In the genomic region with DNA sequence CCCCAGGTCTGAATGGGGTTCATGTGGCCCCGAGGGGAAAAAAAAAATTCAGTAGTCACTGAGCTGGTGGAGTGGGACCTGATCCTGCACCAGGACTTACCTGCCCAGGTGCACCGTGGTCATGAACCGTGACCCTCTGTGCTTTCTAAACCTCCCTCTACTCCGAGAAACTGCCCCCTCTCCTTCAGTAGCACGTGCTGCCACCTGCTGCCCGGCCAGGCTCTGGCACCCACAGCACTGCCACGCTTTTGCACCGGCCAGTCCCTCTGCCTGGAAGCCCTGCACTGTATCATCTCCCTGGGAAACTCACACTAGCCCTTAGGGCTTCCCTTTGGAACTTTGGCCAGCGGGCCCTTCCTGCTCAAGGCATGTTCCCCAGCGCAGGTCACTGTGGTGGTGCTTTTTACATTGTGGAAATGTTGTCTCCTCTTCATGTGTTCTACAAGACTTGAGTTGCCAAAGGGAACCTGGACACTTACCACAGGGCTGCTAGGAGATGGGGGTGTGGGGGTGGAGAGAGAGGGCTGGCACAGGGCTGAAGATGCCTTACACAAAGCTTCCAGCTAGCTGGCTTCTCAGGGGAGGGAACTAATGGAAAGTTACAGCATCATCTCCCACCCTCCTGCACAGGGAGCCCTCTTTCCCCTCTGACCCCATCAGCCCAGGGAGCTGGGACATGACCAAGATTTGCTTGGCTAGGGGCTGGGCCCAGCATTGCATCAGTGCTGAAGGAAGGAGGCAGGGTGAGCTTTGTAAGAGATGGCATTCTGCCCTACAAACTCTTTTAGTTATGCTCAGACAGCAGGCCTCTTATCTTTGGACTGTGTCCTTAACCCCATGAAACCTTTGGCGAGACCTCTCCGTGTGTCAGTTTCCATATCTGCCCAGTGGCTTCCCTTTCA, we compare ENCODE assay signal across 8 cellular contexts. TPM values are rescaled to one million over a fixed set of nuclear protein-coding genes. Genes with fewer than 3 reads are reported as not detected.
DNase-seq lines count a peak whose midpoint lies in the region; ATAC-seq and TF ChIP-seq lines count a peak whose summit lies in the region.

No MANE protein-coding gene starts in this region.

- H3F3A ChIP-seq in SK-N-SH (replicated peaks; ENCODE audit: insufficient read depth) = no peaks in the 10 kb centered on the region

- CTCF ChIA-PET in SK-N-SH (lab: Yijun Ruan, JAX) = interaction anchor here (0.7 to 9.2 kb wide), 26 partner anchors 9 to 1495 kb away, joined by 3 to 90 read pairs (median 4); no protein-coding TSS in a partner anchor

- TF ChIP-seq CTCF in SK-N-SH (IDR thresholded peaks at IDR 0.05) (peak; percentile 42), hepatocyte (IDR thresholded peaks at IDR 0.05; ENCODE audit: poor library complexity) (peak; percentile 47), spleen (IDR thresholded peaks at IDR 0.05 in 8 of 11, conservative IDR thresholded peaks at IDR 0.05 in 3 of 11) (peak in 4 of 11 experiments; percentile 13 to 40 (median 36))

- 14% methylated on average over 5 of the region's 12 CpGs for WGBS in SK-N-SH (ENCODE audit: low lambda C conversion rate)
- 28% methylated on average over 12 of the region's 12 CpGs for WGBS in hepatocyte (ENCODE audit: low lambda C conversion rate, missing lambda C conversion rate)
- WGBS in spleen, 5 donors = 23 to 29% (median 26%) methylated on average over 12 of the region's 12 CpGs

- in situ Hi-C loops in HAP-1 (cut with MboI; ENCODE audit: low sequenced_read_pairs) = loop anchor here (25.0 kb wide), 2 partner anchors 1230 to 1455 kb away; no protein-coding TSS in a partner anchor

- no peaks in the 10 kb centered on the region for H3K9me3 ChIP-seq in HAP-1
- no peaks in the 10 kb centered on the region for H3K9me3 ChIP-seq in SK-N-SH
- H3K9me3 ChIP-seq in hepatocyte (ENCODE audit: low read depth) = no peaks in the 10 kb centered on the region
- no peaks in the 10 kb centered on the region for H3K9me3 ChIP-seq in spleen

- no peak for ATAC-seq in stimulated activated memory B cell treated with anti-CD40 and anti-IgM and Interleukin-4, amounts not matched to agents 10 μg/mL and 1 μg/mL and 100 μg/mL, for 72 hours
- ATAC-seq in GM18873 (IDR thresholded peaks at IDR 0.05; ENCODE audit: low FRiP score, unreplicated experiment) (no peak), HG02798 (IDR thresholded peaks at IDR 0.05; ENCODE audit: poor library complexity, unreplicated experiment) (no peak)

- H3K4me1 ChIP-seq in HAP-1 (no peaks in the 10 kb centered on the region), SK-N-SH (ENCODE audit: control insufficient read depth in 1 of 2, insufficient read depth in 2 of 2, low read depth in 1 of 2, low read length in 1 of 2) (peaks cover 0 to 6% of the 10 kb centered on the region in 2 experiments; a peak in 1 of 4 replicates), hepatocyte (ENCODE audit: insufficient read depth) (no peaks in the 10 kb centered on the region), spleen (peaks cover 0 to 26% (median 13%) of the 10 kb centered on the region in 6 donors)

- no peaks in the 10 kb centered on the region for H4K20me1 ChIP-seq in SK-N-SH (ENCODE audit: insufficient read depth)
- H4K20me1 ChIP-seq in hepatocyte (ENCODE audit: insufficient read depth, poor library complexity, severe bottlenecking) = no peaks in the 10 kb centered on the region

- H3K9me2 ChIP-seq in SK-N-SH (no peaks in the 10 kb centered on the region), hepatocyte (replicated peaks; ENCODE audit: insufficient read depth) (no peaks in the 10 kb centered on the region)

- intact Hi-C loops in spleen (cut with DNase I; ENCODE audit: low total_unique reads) = no loop called here

- no peaks in the 10 kb centered on the region for H3K36me3 ChIP-seq in HAP-1 (replicated peaks)
- H3K36me3 ChIP-seq in SK-N-SH (replicated peaks in 1 of 2; ENCODE audit: control insufficient read depth in 1 of 2, insufficient read depth in 2 of 2, low read length in 1 of 2) = no peaks in the 10 kb centered on the region
- H3K36me3 ChIP-seq in hepatocyte (replicated peaks; ENCODE audit: insufficient read depth, low read depth) = no peaks in the 10 kb centered on the region
- H3K36me3 ChIP-seq in spleen = no peaks in the 10 kb centered on the region

- no peaks in the 10 kb centered on the region for H3K4me1 Mint-ChIP-seq in stimulated activated memory B cell treated with anti-CD40 and anti-IgM and Interleukin-4, amounts not matched to agents 10 μg/mL and 1 μg/mL and 100 μg/mL, for 72 hours

- DNase-seq in AG20443 (ENCODE audit: low spot score) (peak; percentile 53), HAP-1 (ENCODE audit: low spot score in 2 of 2) (peak; percentile 3 to 46), SK-N-SH (peak; percentile 79), hepatocyte (ENCODE audit: low spot score) (peak; percentile 38), spleen (no peak)

- H3K27ac ChIP-seq in SK-N-SH (ENCODE audit: low read depth in 2 of 2, low read length in 1 of 2) (no peak overlapping the region), hepatocyte (no peak overlapping the region), spleen (no peak overlapping the region)

- TF ChIP-seq POLR2A in spleen (IDR thresholded peaks at IDR 0.05) = no peak

- H2AFZ ChIP-seq in SK-N-SH (ENCODE audit: low read depth) = no peak overlapping the region
- no peak overlapping the region for H2AFZ ChIP-seq in hepatocyte

- H3K4me2 ChIP-seq in SK-N-SH = no peak overlapping the region
- no peak overlapping the region for H3K4me2 ChIP-seq in hepatocyte

- H3K4me3 ChIP-seq in HAP-1 (no peak overlapping the region), SK-N-SH (ENCODE audit: low read depth in 2 of 2, low read length in 1 of 2) (no peak overlapping the region; a peak in 1 of 4 replicates), hepatocyte (no peak overlapping the region), spleen (no peak overlapping the region)

- H3K27me3 ChIP-seq in HAP-1 (ENCODE audit: low read depth) = peaks cover 8% of the 10 kb centered on the region; the same call in 1 of the 2 replicates
- H3K27me3 ChIP-seq in SK-N-SH (ENCODE audit: insufficient read depth) = no peaks in the 10 kb centered on the region
- peaks cover 41% of the 10 kb centered on the region for H3K27me3 ChIP-seq in hepatocyte
- H3K27me3 ChIP-seq in spleen (replicated peaks in 1 of 7) = peaks cover 0 to 67% (median 45%) of the 10 kb centered on the region in 7 donors

- no peaks in the 10 kb centered on the region for H3K36me3 Mint-ChIP-seq in stimulated activated memory B cell treated with anti-CD40 and anti-IgM and Interleukin-4, amounts not matched to agents 10 μg/mL and 1 μg/mL and 100 μg/mL, for 72 hours

- H3K9me3 Mint-ChIP-seq in stimulated activated memory B cell treated with anti-CD40 and anti-IgM and Interleukin-4, amounts not matched to agents 10 μg/mL and 1 μg/mL and 100 μg/mL, for 72 hours = no peaks in the 10 kb centered on the region

- TF ChIP-seq RAD21 in SK-N-SH (IDR thresholded peaks at IDR 0.05; ENCODE audit: low read length) = peak; percentile 53

- peaks cover 45% of the 10 kb centered on the region for H3K27me3 Mint-ChIP-seq in stimulated activated memory B cell treated with anti-CD40 and anti-IgM and Interleukin-4, amounts not matched to agents 10 μg/mL and 1 μg/mL and 100 μg/mL, for 72 hours

- H3K79me2 ChIP-seq in SK-N-SH (ENCODE audit: insufficient read depth) (no peaks in the 10 kb centered on the region), hepatocyte (no peaks in the 10 kb centered on the region)

- POLR2A ChIA-PET in SK-N-SH (lab: Yijun Ruan, JAX) = no interaction called here

- H3K27ac Mint-ChIP-seq in stimulated activated memory B cell treated with anti-CD40 and anti-IgM and Interleukin-4, amounts not matched to agents 10 μg/mL and 1 μg/mL and 100 μg/mL, for 72 hours = no peak overlapping the region

- no peak overlapping the region for H3K9ac ChIP-seq in SK-N-SH

- H3K4me3 Mint-ChIP-seq in stimulated activated memory B cell treated with anti-CD40 and anti-IgM and Interleukin-4, amounts not matched to agents 10 μg/mL and 1 μg/mL and 100 μg/mL, for 72 hours = no peak overlapping the region

- no peak for TF ChIP-seq EP300 in SK-N-SH (IDR thresholded peaks at IDR 0.05; ENCODE audit: borderline replicate concordance in 1 of 2, low read depth in 1 of 2, low read length in 1 of 2)

TF ChIP-seq in SK-N-SH, 30 proteins besides CTCF, POLR2A, EP300 and RAD21:
- peak; percentile 44 for TF ChIP-seq SMC3 (IDR thresholded peaks at IDR 0.05; ENCODE audit: low read depth, low read length)
- TF ChIP-seq USF2 (IDR thresholded peaks at IDR 0.05; ENCODE audit: borderline replicate concordance, low read depth, low read length) = no peak
- no peak for TF ChIP-seq GABPA (IDR thresholded peaks at IDR 0.05; ENCODE audit: low read depth)

RNA-seq across cellular contexts. Expression of gene PTPRT, which starts 2.5 kb away (rescaled TPM):
- polyA plus RNA-seq in SK-N-SH (2012; rRNA removed) = not detected in 2 replicates
- polyA plus RNA-seq in SK-N-SH (2012; cell fraction: cytosol; rRNA removed) = not detected in 2 replicates
- not detected in 2 replicates for polyA plus RNA-seq in SK-N-SH (2012; cell fraction: nucleus; rRNA removed)
- total RNA-seq in hepatocyte = 0.83 and 1.6 TPM in 2 replicates
- polyA plus RNA-seq in hepatocyte = 0.47 and 0.85 TPM in 2 replicates
- 1 to 10 TPM in 5 of 7 donors, under 1 TPM in 2; 0.87 to 4.7 (median 1.6) TPM for total RNA-seq in spleen
- under 1 TPM; 0.02 to 0.10 (median 0.02) TPM for polyA plus RNA-seq in spleen
